10 cellular contexts compared by ENCODE assay signal in the genomic region with DNA sequence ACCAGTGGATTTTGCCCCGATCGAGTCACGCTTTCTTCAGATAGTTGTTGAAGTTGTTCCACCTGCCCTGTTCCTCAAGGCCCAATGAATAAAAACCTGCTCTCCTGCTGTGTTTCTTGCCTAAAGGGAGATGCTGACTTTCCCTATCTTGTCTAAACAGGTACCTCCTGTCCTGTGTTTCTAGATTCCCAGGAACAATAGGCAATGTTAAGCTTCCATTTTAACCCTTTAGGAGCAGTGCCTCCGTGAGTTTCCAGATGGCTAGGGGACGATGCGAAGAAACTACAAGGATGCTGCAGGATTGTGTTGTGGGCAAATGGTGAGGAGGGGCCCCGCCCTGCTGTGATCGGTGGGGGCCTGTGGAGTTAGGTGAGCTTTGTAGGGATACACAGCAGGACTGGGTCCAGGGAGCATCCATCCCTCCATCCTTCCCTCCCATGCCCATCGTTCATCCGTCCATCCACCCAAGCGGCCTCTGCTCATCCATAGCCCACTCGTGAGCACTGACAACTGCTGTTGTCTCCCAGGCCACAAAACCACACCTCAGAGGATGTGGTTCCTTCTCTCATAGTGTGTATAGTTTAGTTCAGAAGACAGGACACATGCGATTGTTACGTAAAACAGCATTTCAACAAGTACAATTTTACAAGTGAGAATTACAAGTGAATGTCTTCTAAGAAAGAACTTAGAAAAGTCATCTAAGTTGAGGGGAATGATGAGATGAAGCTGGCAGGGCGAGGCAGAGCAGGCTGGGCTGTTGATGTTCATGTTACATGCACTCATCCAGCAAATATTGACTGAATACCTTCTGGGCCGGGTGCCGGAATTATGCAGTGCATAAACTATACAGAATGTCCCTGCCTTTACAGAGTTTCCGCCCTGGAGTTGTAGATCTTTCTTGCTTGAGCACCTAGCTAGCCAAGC. TPM values are rescaled to one million over a fixed set of nuclear protein-coding genes. Genes with fewer than 3 reads are reported as not detected.
DNase-seq lines count a peak whose midpoint lies in the region; ATAC-seq and TF ChIP-seq lines count a peak whose summit lies in the region.
"Had no signal": no experiment of that assay in that cellular context is flagged by ENCODE, and none has a peak within 500 bp of the region (broad histone marks: within the 10 kb centered on the region; RNA-seq: fewer than 3 reads in every experiment).

No MANE protein-coding gene starts in this region.

- no peaks in the 10 kb centered on the region for H3K4me1 Mint-ChIP-seq in MCF 10A (ENCODE audit: insufficient read depth, unreplicated experiment)

- TF ChIP-seq CTCF in breast epithelium (IDR thresholded peaks at IDR 0.05), result no peak
- no peak for TF ChIP-seq CTCF in MCF 10A (IDR thresholded peaks at IDR 0.05; ENCODE audit: unreplicated experiment)
- TF ChIP-seq CTCF in lower lobe of right lung (IDR thresholded peaks at IDR 0.05), result no peak
- no peak for TF ChIP-seq CTCF in upper lobe of right lung (IDR thresholded peaks at IDR 0.05)
- no peak for TF ChIP-seq CTCF in ovary (IDR thresholded peaks at IDR 0.05)

- CTCF ChIA-PET in MCF 10A (lab: Yijun Ruan, JAX), result no interaction called here

- TF ChIP-seq POLR2A in breast epithelium (IDR thresholded peaks at IDR 0.05), result no peak
- TF ChIP-seq POLR2A in ovary (IDR thresholded peaks at IDR 0.05), result no peak

- WGBS in ovary, 3 donors, result 90 to 93% (median 92%) methylated on average over 18 of the region's 18 CpGs

- H3K36me3 Mint-ChIP-seq in MCF 10A (ENCODE audit: insufficient read depth, unreplicated experiment), result peaks cover 6% of the 10 kb centered on the region

- DNase-seq in breast epithelium (ENCODE audit: low spot score in 2 of 2) (peak; percentile 69 to 83), MCF 10A (ENCODE audit: unreplicated experiment) (no peak), activated T-cell treated with anti-CD3 and anti-CD28 coated beads for 1 hour (ENCODE audit: low read depth) (peak; percentile 32), lower lobe of right lung (no peak), upper lobe of right lung (no peak), ovary (no peak)
- DNase-seq: activated B cell treated with CpG ODN at 0.5 μM for 24 hours, NCI-H1417 had no signal

- no peak overlapping the region for H3K4me3 Mint-ChIP-seq in MCF 10A (ENCODE audit: unreplicated experiment)
- H3K4me3 Mint-ChIP-seq: activated B cell treated with CpG ODN at 0.5 μM for 24 hours had no signal

- peak; percentile 24 to 38 for ATAC-seq in lower lobe of right lung
- ATAC-seq in upper lobe of right lung, result peak; percentile 11
- no peak for ATAC-seq in HG02973 (IDR thresholded peaks at IDR 0.05; ENCODE audit: unreplicated experiment)
- no peak for ATAC-seq in HG02678 (IDR thresholded peaks at IDR 0.05; ENCODE audit: unreplicated experiment)

- H3K27me3 ChIP-seq in breast epithelium (peaks cover 0 to 26% of the 10 kb centered on the region in 2 donors), lower lobe of right lung (ENCODE audit: low read depth) (peaks cover 35% of the 10 kb centered on the region), upper lobe of right lung (peaks cover 22% of the 10 kb centered on the region), ovary (no peaks in the 10 kb centered on the region)

- H3K4me1 ChIP-seq in breast epithelium (peaks cover 0 to 5% of the 10 kb centered on the region in 2 donors), lower lobe of right lung (peaks cover 12% of the 10 kb centered on the region), upper lobe of right lung (peaks cover 12% of the 10 kb centered on the region), ovary (ENCODE audit: insufficient read depth) (peaks cover 3% of the 10 kb centered on the region)

- H3K27me3 Mint-ChIP-seq in MCF 10A (ENCODE audit: insufficient read depth, unreplicated experiment), result no peaks in the 10 kb centered on the region
- H3K27me3 Mint-ChIP-seq: activated B cell treated with CpG ODN at 0.5 μM for 24 hours had no signal

- H3K9me3 ChIP-seq in breast epithelium, result no peaks in the 10 kb centered on the region
- H3K9me3 ChIP-seq in lower lobe of right lung, result no peaks in the 10 kb centered on the region
- no peaks in the 10 kb centered on the region for H3K9me3 ChIP-seq in upper lobe of right lung
- no peaks in the 10 kb centered on the region for H3K9me3 ChIP-seq in ovary

- H3K27ac ChIP-seq in breast epithelium (peak overlapping the region; percentile 77 to 84), lower lobe of right lung (peak overlapping the region; percentile 58), upper lobe of right lung (peak overlapping the region; percentile 3), ovary (no peak overlapping the region)

- TF ChIP-seq EP300 in ovary (IDR thresholded peaks at IDR 0.05), result no peak

- H3K4me3 ChIP-seq in breast epithelium (no peak overlapping the region), lower lobe of right lung (no peak overlapping the region), upper lobe of right lung (no peak overlapping the region), ovary (no peak overlapping the region)

- H3K36me3 ChIP-seq in breast epithelium (no peaks in the 10 kb centered on the region), lower lobe of right lung (no peaks in the 10 kb centered on the region), upper lobe of right lung (no peaks in the 10 kb centered on the region), ovary (no peaks in the 10 kb centered on the region)

- no TSS peak for BruUV-seq in MCF 10A (replicated peaks; lab: Mats Ljungman, UMichigan)

- H3K9me3 Mint-ChIP-seq in MCF 10A (ENCODE audit: unreplicated experiment), result no peaks in the 10 kb centered on the region
- H3K9me3 Mint-ChIP-seq: activated B cell treated with CpG ODN at 0.5 μM for 24 hours had no signal

- intact Hi-C loops in breast epithelium (cut with DNase I; ENCODE audit: low total_unique reads), result no loop called here
- intact Hi-C loops in MCF 10A (cut with micrococcal nuclease), result no loop called here
- intact Hi-C loops in lower lobe of right lung (cut with DNase I), result no loop called here
- intact Hi-C loops in upper lobe of right lung (cut with DNase I), result no loop called here
- intact Hi-C loops in ovary (cut with DNase I), result no loop called here

- H3K27ac Mint-ChIP-seq in MCF 10A (ENCODE audit: low read depth, unreplicated experiment), result no peak overlapping the region
- H3K27ac Mint-ChIP-seq: activated B cell treated with CpG ODN at 0.5 μM for 24 hours had no signal

- POLR2A ChIA-PET in MCF 10A (lab: Yijun Ruan, JAX), result no interaction called here

RNA-seq across cellular contexts. Expression of gene ARSG, which starts 5.2 kb away (rescaled TPM):
- 10 to 100 TPM in 1 of 3 donors, 1 to 10 TPM in 2; 9.3 to 14.8 (median 9.5) TPM for total RNA-seq in breast epithelium
- total RNA-seq in MCF 10A (2022), result 5.0 and 5.9 TPM in 2 replicates
- 4.2 TPM for total RNA-seq in lower lobe of right lung
- total RNA-seq in upper lobe of right lung, result 4.8 TPM
- total RNA-seq in ovary, result 10 to 100 TPM in 5 of 7 donors, 1 to 10 TPM in 2; 6.7 to 18.5 (median 11.1) TPM
- 10 to 100 TPM in 1 of 2 donors, 1 to 10 TPM in 1; 5.2 to 19.8 TPM for polyA plus RNA-seq in ovary

RNA-seq across cellular contexts. Expression of gene SLC16A6, which starts 5.6 kb away (rescaled TPM):
- total RNA-seq in breast epithelium (1 to 10 TPM in 2 of 3 donors, under 1 TPM in 1; 0.64 to 4.1 (median 2.3) TPM), MCF 10A (2022) (1.4 and 1.6 TPM in 2 replicates), lower lobe of right lung (7.5 TPM), upper lobe of right lung (7.5 TPM), ovary (10 to 100 TPM in 1 of 7 donors, 1 to 10 TPM in 3, under 1 TPM in 3; 0.46 to 11.3 (median 1.4) TPM)
- 1 to 10 TPM in 1 of 2 donors, under 1 TPM in 1; 0.12 to 1.1 TPM for polyA plus RNA-seq in ovary

RNA-seq across cellular contexts. Expression of gene AMZ2, which starts 48.6 kb away (rescaled TPM):
- total RNA-seq in breast epithelium (10 to 100 TPM; 36.7 to 94.9 (median 48.3) TPM), MCF 10A (2022) (127 and 147 TPM in 2 replicates), lower lobe of right lung (55.9 TPM), upper lobe of right lung (50.5 TPM), ovary (10 to 100 TPM; 30.4 to 69.6 (median 61.6) TPM)
- polyA plus RNA-seq in ovary, result 100 to 1,000 TPM in 1 of 2 donors, 10 to 100 TPM in 1; 58.8 to 131 TPM

Comparison
In these comparisons a context has a peak if more than half of its experiments do, and no peak if none do; other contexts are left out.
1. DNase-seq: peak in breast epithelium (2 of 2) and activated T-cell treated with anti-CD3 and anti-CD28 coated beads for 1 hour (single experiment); none in MCF 10A (single experiment), lower lobe of right lung (single experiment), upper lobe of right lung (single experiment) and ovary (0 of 5).
2. H3K27ac ChIP-seq: peak in breast epithelium (2 of 2), lower lobe of right lung (single experiment) and upper lobe of right lung (single experiment); none in ovary (0 of 2).
3. ATAC-seq: peak in lower lobe of right lung (2 of 2) and upper lobe of right lung (single experiment); none in HG02973 (single experiment) and HG02678 (single experiment).